In the genomic region with DNA sequence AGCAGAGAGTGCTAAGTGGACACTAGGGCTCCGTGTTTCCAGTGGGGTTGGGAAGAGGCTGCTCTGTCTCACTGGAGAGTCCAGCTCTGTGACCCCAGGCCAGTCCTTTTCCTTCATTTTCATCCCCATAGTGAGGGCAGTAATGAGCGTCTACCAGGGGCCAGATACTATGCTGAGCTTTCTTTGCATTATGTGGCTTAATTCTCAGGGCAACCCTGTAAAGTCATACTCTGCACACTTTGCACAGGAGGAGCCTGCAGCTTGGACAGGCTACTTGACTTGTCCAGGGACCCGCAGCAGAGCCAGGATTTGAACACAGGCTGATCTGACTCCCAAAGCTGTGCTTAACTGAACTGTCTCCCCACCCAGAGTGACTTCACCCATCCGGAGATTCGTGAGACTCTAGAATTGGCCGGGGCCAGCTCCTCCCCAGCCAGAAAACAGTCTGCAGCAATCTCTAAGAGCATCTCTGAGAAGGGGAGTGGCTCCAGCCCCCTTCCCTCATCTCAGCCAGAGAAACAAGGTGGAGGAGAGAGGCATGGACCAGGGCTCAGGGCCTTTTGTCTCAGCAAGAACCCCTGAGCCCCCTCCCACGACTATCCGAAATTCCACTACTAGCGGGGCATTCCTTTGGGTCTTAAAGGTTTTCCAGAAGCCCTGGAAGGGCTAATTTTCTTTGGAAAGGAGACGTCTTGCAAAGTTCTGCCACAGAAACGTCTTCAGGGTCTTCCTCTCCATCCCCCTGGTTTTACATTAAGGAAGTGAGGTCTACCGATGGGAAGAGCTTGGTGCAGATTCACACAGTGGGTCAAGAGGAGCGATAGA, we compare ENCODE assay signal across 1 cellular context.
A peak's percentile ranks its signal among the peaks of the same experiment; 100 is the strongest.
TF ChIP-seq lines count a peak whose summit lies in the region.

No MANE protein-coding gene starts in this region.

TF ChIP-seq in endothelial cell of umbilical vein, 7 proteins besides CTCF, POLR2A, EP300 and RAD21:
- TF ChIP-seq EZH2 (IDR thresholded peaks at IDR 0.05; ENCODE audit: borderline replicate concordance, low read depth, low read length, severe bottlenecking) (peak; percentile 84), POLR2AphosphoS5 (IDR thresholded peaks at IDR 0.05; ENCODE audit: insufficient read depth, low read depth, low read length) (no peak), FOS (IDR thresholded peaks at IDR 0.05; ENCODE audit: borderline replicate concordance, insufficient read depth, low read length) (no peak), JUN (IDR thresholded peaks at IDR 0.05; ENCODE audit: borderline replicate concordance, insufficient read depth, insufficient read length, low read depth) (no peak)
